ENCODE assay signal across 15 cellular contexts in genomic region chr6:99364026-99364425, GRCh38. TPM values are rescaled to one million over a fixed set of nuclear protein-coding genes. Genes with fewer than 3 reads are reported as not detected.
DNase-seq lines count a peak whose midpoint lies in the region; ATAC-seq and TF ChIP-seq lines count a peak whose summit lies in the region.
"Had no signal": no experiment of that assay in that cellular context is flagged by ENCODE, and none has a peak within 500 bp of the region (broad histone marks: within the 10 kb centered on the region; RNA-seq: fewer than 3 reads in every experiment).

No MANE protein-coding gene starts in this region.

- H3K4me3 ChIP-seq in stomach (no peak overlapping the region), spleen (no peak overlapping the region)
- H3K4me3 ChIP-seq: heart left ventricle, lower lobe of right lung had no signal

- no peak for TF ChIP-seq EP300 in stomach (IDR thresholded peaks at IDR 0.05)

- peaks cover 0 to 6% (median 2%) of the 10 kb centered on the region in 4 donors for H3K36me3 ChIP-seq in stomach
- H3K36me3 ChIP-seq in spleen, result peaks cover 0 to 4% (median 0%) of the 10 kb centered on the region in 6 donors
- H3K36me3 ChIP-seq: lower lobe of right lung had no signal

- DNase-seq in stomach, result no peak
- DNase-seq in spleen, result no peak
- no peak for DNase-seq in NCI-H1694 treated with DMSO at 0.1 percent for 48 hours (lab: John Stamatoyannopoulos, UW)
- DNase-seq in NCI-H446 (lab: John Stamatoyannopoulos, UW), result no peak
- DNase-seq: anterior cingulate cortex; CD4-positive, alpha-beta memory T cell; effector memory CD4-positive, alpha-beta T cell; heart left ventricle; lower lobe of right lung; MM.1S had no signal

- TF ChIP-seq POLR2A in stomach (IDR thresholded peaks at IDR 0.05) (no peak), spleen (IDR thresholded peaks at IDR 0.05) (no peak)

- H3K27ac ChIP-seq in stomach (no peak overlapping the region), spleen (no peak overlapping the region)
- H3K27ac ChIP-seq: heart left ventricle, HL-60, lower lobe of right lung had no signal

- intact Hi-C loops in stomach (cut with DNase I; ENCODE audit: low total_unique reads) (no loop called here), spleen (cut with DNase I; ENCODE audit: low total_unique reads) (no loop called here)

- H3K4me1 ChIP-seq in stomach (no peaks in the 10 kb centered on the region), spleen (no peaks in the 10 kb centered on the region)
- H3K4me1 ChIP-seq: heart left ventricle, lower lobe of right lung had no signal

- H3K9me3 ChIP-seq in stomach (no peaks in the 10 kb centered on the region), spleen (no peaks in the 10 kb centered on the region)
- H3K9me3 ChIP-seq: heart left ventricle, lower lobe of right lung had no signal

- 69 to 78% (median 73%) methylated on average over 5 of the region's 5 CpGs for whole genome bisulfite sequencing in stomach, 5 donors
- 67 to 79% (median 72%) methylated on average over 5 of the region's 5 CpGs for WGBS in spleen, 5 donors

- H3K27me3 ChIP-seq in stomach (no peaks in the 10 kb centered on the region), spleen (replicated peaks in 1 of 7) (peaks cover 0 to 8% (median 0%) of the 10 kb centered on the region in 7 donors)

- no peak for TF ChIP-seq CTCF in stomach (IDR thresholded peaks at IDR 0.05)
- TF ChIP-seq CTCF in spleen (IDR thresholded peaks at IDR 0.05 in 8 of 11, conservative IDR thresholded peaks at IDR 0.05 in 3 of 11), result no peak

- ATAC-seq in GM18508 (IDR thresholded peaks at IDR 0.05; ENCODE audit: insufficient read depth, unreplicated experiment), result peak; percentile 89
- ATAC-seq in GM19395 (IDR thresholded peaks at IDR 0.05; ENCODE audit: unreplicated experiment), result peak; percentile 87
- ATAC-seq in HG02840 (IDR thresholded peaks at IDR 0.05; ENCODE audit: low FRiP score, unreplicated experiment), result peak; percentile 88
- peak; percentile 87 for ATAC-seq in HG03469 (IDR thresholded peaks at IDR 0.05; ENCODE audit: unreplicated experiment)
- ATAC-seq: heart left ventricle, lower lobe of right lung had no signal

RNA-seq across cellular contexts. Expression of gene FAXC, which starts 14.6 kb away (rescaled TPM):
- 100 to 1,000 TPM in 1 of 5 donors, 10 to 100 TPM in 1, 1 to 10 TPM in 2, not detected in 1; 2.2 to 186 (median 30.1) TPM for total RNA-seq in stomach
- 1 to 10 TPM; 2.6 to 8.0 (median 3.1) TPM for polyA plus RNA-seq in stomach
- total RNA-seq in spleen, result under 1 TPM in 6 of 7 donors, not detected in 1; 0.05 to 0.85 (median 0.28) TPM
- polyA plus RNA-seq in spleen, result 1 to 10 TPM in 1 of 3 donors, under 1 TPM in 2; 0.13 to 1.0 (median 0.20) TPM
- total RNA-seq: CD4-positive, alpha-beta memory T cell had no signal
- polyA plus RNA-seq: CD4-positive, alpha-beta memory T cell had no signal

RNA-seq across cellular contexts. Expression of gene COQ3, which starts 30.0 kb away (rescaled TPM):
- 1 to 10 TPM in 2 of 5 donors, under 1 TPM in 1, not detected in 2; 0.58 to 4.4 (median 4.0) TPM for total RNA-seq in stomach
- 10 to 100 TPM in 2 of 3 donors, 1 to 10 TPM in 1; 8.6 to 11.4 (median 10.5) TPM for polyA plus RNA-seq in stomach
- 1 to 10 TPM; 3.2 to 8.2 (median 4.9) TPM for total RNA-seq in spleen
- 10 to 100 TPM in 1 of 3 donors, 1 to 10 TPM in 2; 7.7 to 16.8 (median 9.8) TPM for polyA plus RNA-seq in spleen
